Comparison of ENCODE assay signal across 17 cellular contexts in genomic region chr12:131606218-131606899, GRCh38.
A peak's percentile ranks its signal among the peaks of the same experiment; 100 is the strongest.
DNase-seq lines count a peak whose midpoint lies in the region; ATAC-seq and TF ChIP-seq lines count a peak whose summit lies in the region.
"Had no signal": no experiment of that assay in that cellular context is flagged by ENCODE, and none has a peak within 500 bp of the region (broad histone marks: within the 10 kb centered on the region; RNA-seq: fewer than 3 reads in every experiment).

No MANE protein-coding gene starts in this region.

- no peaks in the 10 kb centered on the region for H3K9me3 ChIP-seq in HEK293 (ENCODE audit: control insufficient read depth, insufficient read depth, low read depth, low read length)
- H3K9me3 ChIP-seq: BLaER1, esophagus muscularis mucosa, gastroesophageal sphincter, upper lobe of right lung had no signal

- H3K36me3 Mint-ChIP-seq in T-helper 1 cell treated with Interleukin-12 subunit alpha and Interleukin-12 subunit beta and Interleukin-4 antibody, amounts not matched to agents 30 μg/mL and 1 μg/mL, for 36 hours (ENCODE audit: low read depth) = peaks cover 13% of the 10 kb centered on the region
- H3K36me3 Mint-ChIP-seq in glutamatergic neuron (ENCODE audit: unreplicated experiment) = no peaks in the 10 kb centered on the region

- H3K27ac Mint-ChIP-seq in T-helper 1 cell treated with Interleukin-12 subunit alpha and Interleukin-12 subunit beta and Interleukin-4 antibody, amounts not matched to agents 30 μg/mL and 1 μg/mL, for 36 hours = peak overlapping the region; percentile 76
- H3K27ac Mint-ChIP-seq in glutamatergic neuron (ENCODE audit: unreplicated experiment) = no peak overlapping the region

- H3K9me3 Mint-ChIP-seq in T-helper 1 cell treated with Interleukin-12 subunit alpha and Interleukin-12 subunit beta and Interleukin-4 antibody, amounts not matched to agents 30 μg/mL and 1 μg/mL, for 36 hours = peaks cover 7% of the 10 kb centered on the region
- H3K9me3 Mint-ChIP-seq in glutamatergic neuron (ENCODE audit: unreplicated experiment) = no peaks in the 10 kb centered on the region
- H3K9me3 Mint-ChIP-seq: nephron progenitor cell had no signal

- POLR2A ChIA-PET in HEK293 (lab: Yijun Ruan, JAX) = no interaction called here

- CTCF ChIA-PET in HEK293 (lab: Yijun Ruan, JAX) = interaction anchor here (0.6 kb wide), 1 partner anchor 554 kb away, joined by 4 read pairs; no protein-coding TSS in a partner anchor

- no peak overlapping the region for H3K27ac ChIP-seq in HEK293 (ENCODE audit: extremely low read depth, low read depth, low read length)
- H3K27ac ChIP-seq: BLaER1, esophagus muscularis mucosa, gastroesophageal sphincter, upper lobe of right lung had no signal

- H3K4me1 Mint-ChIP-seq in T-helper 1 cell treated with Interleukin-12 subunit alpha and Interleukin-12 subunit beta and Interleukin-4 antibody, amounts not matched to agents 30 μg/mL and 1 μg/mL, for 36 hours (ENCODE audit: low read depth) = peaks cover 68% of the 10 kb centered on the region
- H3K4me1 Mint-ChIP-seq in glutamatergic neuron (ENCODE audit: low read depth, unreplicated experiment) = peaks cover 5% of the 10 kb centered on the region

- H3K4me1 ChIP-seq in HEK293 (ENCODE audit: control insufficient read depth, insufficient read depth, low read length) = no peaks in the 10 kb centered on the region

- H3K27me3 Mint-ChIP-seq in T-helper 1 cell treated with Interleukin-12 subunit alpha and Interleukin-12 subunit beta and Interleukin-4 antibody, amounts not matched to agents 30 μg/mL and 1 μg/mL, for 36 hours (ENCODE audit: low read depth) = no peaks in the 10 kb centered on the region
- H3K27me3 Mint-ChIP-seq in glutamatergic neuron (ENCODE audit: unreplicated experiment) = peaks cover 1% of the 10 kb centered on the region

- TF ChIP-seq CTCF in HEK293 (tag by site-specific recombination; IDR thresholded peaks at IDR 0.05) = no peak
- TF ChIP-seq CTCF in glutamatergic neuron (IDR thresholded peaks at IDR 0.05; ENCODE audit: partially characterized antibody, unreplicated experiment) = no peak

- peak overlapping the region; percentile 40 for H3K4me3 Mint-ChIP-seq in T-helper 1 cell treated with Interleukin-12 subunit alpha and Interleukin-12 subunit beta and Interleukin-4 antibody, amounts not matched to agents 30 μg/mL and 1 μg/mL, for 36 hours
- no peak overlapping the region for H3K4me3 Mint-ChIP-seq in glutamatergic neuron (ENCODE audit: unreplicated experiment)

- peak; percentile 25 for DNase-seq in activated CD4-positive, alpha-beta T cell treated with anti-CD3 and anti-CD28 coated beads for 48 hours
- DNase-seq in activated CD4-positive, alpha-beta T cell treated with anti-CD3 and anti-CD28 coated beads for 4 hours = no peak
- peak; percentile 0 for DNase-seq in glutamatergic neuron
- DNase-seq in T1000 (lab: John Stamatoyannopoulos, UW) = no peak
- DNase-seq in NCI-H510A treated with DMSO at 0.1 percent for 48 hours (lab: John Stamatoyannopoulos, UW) = no peak
- DNase-seq: activated gamma-delta T cell treated with Interleukin-2 at 50 U/mL for 16 hours; effector memory CD4-positive, alpha-beta T cell; NCI-H1417 treated with DMSO at 0.1 percent for 48 hours; NCI-H2171; nephron progenitor cell; upper lobe of right lung had no signal

- H3K4me3 ChIP-seq in HEK293 (ENCODE audit: low read depth, low read length) = no peak overlapping the region
- H3K4me3 ChIP-seq: BLaER1, esophagus muscularis mucosa, gastroesophageal sphincter, upper lobe of right lung had no signal

- H3K36me3 ChIP-seq in HEK293 (ENCODE audit: control insufficient read depth in 2 of 2, insufficient read depth in 1 of 2, low read length in 2 of 2) = no peaks in the 10 kb centered on the region
- H3K36me3 ChIP-seq: BLaER1, esophagus muscularis mucosa, gastroesophageal sphincter, upper lobe of right lung had no signal

- no peak for ATAC-seq in HG03520 (IDR thresholded peaks at IDR 0.05; ENCODE audit: unreplicated experiment)
- ATAC-seq: gastroesophageal sphincter, upper lobe of right lung had no signal

TF ChIP-seq in HEK293, 187 proteins besides CTCF, POLR2A, EP300 and RAD21:
- TF ChIP-seq SCRT2 (tag by site-specific recombination; IDR thresholded peaks at IDR 0.05) (no peak), KLF1 (tag by site-specific recombination; IDR thresholded peaks at IDR 0.05) (0 out of 2 replicates have a peak, but pooled peaks have one; percentile 17)
- TF ChIP-seq, protein P1, sequence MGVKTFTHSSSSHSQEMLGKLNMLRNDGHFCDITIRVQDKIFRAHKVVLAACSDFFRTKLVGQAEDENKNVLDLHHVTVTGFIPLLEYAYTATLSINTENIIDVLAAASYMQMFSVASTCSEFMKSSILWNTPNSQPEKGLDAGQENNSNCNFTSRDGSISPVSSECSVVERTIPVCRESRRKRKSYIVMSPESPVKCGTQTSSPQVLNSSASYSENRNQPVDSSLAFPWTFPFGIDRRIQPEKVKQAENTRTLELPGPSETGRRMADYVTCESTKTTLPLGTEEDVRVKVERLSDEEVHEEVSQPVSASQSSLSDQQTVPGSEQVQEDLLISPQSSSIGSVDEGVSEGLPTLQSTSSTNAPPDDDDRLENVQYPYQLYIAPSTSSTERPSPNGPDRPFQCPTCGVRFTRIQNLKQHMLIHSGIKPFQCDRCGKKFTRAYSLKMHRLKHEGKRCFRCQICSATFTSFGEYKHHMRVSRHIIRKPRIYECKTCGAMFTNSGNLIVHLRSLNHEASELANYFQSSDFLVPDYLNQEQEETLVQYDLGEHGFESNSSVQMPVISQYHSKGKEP (tag by site-specific recombination; IDR thresholded peaks at IDR 0.05) = no peak

Comparison
In these comparisons a context has a peak if more than half of its experiments do, and no peak if none do; other contexts are left out.
1. DNase-seq: peak in activated CD4-positive, alpha-beta T cell treated with anti-CD3 and anti-CD28 coated beads for 48 hours (single experiment) and glutamatergic neuron (single experiment); none in activated CD4-positive, alpha-beta T cell treated with anti-CD3 and anti-CD28 coated beads for 4 hours (0 of 2), T1000 (single experiment) and NCI-H510A treated with DMSO at 0.1 percent for 48 hours (single experiment).